ENCODE assay signal across 1 cellular context in the genomic region with DNA sequence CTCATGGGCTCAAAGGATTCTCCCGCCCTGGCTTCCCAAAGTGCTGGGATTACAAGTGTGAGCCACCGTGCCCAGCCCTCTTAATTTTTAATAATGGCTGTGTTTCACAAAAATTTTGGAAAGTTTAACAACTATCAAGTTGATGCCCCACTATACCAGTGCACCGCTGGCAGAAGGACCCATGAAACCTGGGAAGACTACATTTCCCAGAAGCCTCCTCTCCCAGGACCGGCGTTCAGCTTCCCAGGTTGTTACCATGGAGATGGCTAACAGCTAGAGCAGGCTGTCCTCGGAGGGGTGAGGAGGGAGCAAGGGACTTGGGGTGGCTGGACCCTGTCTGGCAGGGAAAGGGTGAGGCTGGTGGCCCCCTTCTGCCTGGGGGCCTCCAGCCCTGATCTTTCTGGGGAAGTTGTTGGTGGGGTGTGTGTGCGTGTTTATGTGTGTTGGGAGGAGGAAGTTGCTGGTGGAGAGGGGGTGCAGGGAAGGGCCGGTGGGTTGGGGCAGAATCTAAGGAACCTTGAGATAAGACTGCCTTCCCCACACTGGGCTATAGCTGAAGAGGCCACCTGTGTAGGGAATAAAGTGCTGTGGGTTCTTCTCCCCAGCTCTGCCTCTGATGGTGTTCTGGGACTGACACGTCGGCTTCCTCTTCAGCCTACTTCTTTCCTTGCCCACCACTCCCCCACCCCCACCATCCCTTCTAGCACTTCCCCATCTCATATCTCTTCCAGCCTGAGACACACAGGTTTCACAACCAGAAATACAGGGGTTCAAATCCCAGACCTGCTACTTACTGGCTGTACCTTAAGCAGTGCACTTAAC.
TF ChIP-seq lines count a peak whose summit lies in the region.

A gene with protein sequence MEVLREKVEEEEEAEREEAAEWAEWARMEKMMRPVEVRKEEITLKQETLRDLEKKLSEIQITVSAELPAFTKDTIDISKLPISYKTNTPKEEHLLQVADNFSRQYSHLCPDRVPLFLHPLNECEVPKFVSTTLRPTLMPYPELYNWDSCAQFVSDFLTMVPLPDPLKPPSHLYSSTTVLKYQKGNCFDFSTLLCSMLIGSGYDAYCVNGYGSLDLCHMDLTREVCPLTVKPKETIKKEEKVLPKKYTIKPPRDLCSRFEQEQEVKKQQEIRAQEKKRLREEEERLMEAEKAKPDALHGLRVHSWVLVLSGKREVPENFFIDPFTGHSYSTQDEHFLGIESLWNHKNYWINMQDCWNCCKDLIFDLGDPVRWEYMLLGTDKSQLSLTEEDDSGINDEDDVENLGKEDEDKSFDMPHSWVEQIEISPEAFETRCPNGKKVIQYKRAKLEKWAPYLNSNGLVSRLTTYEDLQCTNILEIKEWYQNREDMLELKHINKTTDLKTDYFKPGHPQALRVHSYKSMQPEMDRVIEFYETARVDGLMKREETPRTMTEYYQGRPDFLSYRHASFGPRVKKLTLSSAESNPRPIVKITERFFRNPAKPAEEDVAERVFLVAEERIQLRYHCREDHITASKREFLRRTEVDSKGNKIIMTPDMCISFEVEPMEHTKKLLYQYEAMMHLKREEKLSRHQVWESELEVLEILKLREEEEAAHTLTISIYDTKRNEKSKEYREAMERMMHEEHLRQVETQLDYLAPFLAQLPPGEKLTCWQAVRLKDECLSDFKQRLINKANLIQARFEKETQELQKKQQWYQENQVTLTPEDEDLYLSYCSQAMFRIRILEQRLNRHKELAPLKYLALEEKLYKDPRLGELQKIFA (plus strand): TSS at position 251 of the 822 bp plus-strand sequence. CDS start 3,144 bp downstream, outside the sequence.

TF ChIP-seq in GM23338, 12 proteins besides CTCF, POLR2A, EP300 and RAD21 (continued from another document):
- TF ChIP-seq, protein P1, sequence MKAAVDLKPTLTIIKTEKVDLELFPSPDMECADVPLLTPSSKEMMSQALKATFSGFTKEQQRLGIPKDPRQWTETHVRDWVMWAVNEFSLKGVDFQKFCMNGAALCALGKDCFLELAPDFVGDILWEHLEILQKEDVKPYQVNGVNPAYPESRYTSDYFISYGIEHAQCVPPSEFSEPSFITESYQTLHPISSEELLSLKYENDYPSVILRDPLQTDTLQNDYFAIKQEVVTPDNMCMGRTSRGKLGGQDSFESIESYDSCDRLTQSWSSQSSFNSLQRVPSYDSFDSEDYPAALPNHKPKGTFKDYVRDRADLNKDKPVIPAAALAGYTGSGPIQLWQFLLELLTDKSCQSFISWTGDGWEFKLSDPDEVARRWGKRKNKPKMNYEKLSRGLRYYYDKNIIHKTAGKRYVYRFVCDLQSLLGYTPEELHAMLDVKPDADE (IDR thresholded peaks at IDR 0.05): peak; percentile 77
- TF ChIP-seq ZNF114 (CRISPR knock-in tag; IDR thresholded peaks at IDR 0.05): no peak
